Comparison of ENCODE assay signal across 11 cellular contexts in genomic region chr1:93584238-93585003, GRCh38.
A peak's percentile ranks its signal among the peaks of the same experiment; 100 is the strongest.
DNase-seq lines count a peak whose midpoint lies in the region; ATAC-seq and TF ChIP-seq lines count a peak whose summit lies in the region.
"Had no signal": no experiment of that assay in that cellular context is flagged by ENCODE, and none has a peak within 500 bp of the region (broad histone marks: within the 10 kb centered on the region; RNA-seq: fewer than 3 reads in every experiment).

No MANE protein-coding gene starts in this region.

- peak overlapping the region; percentile 98 for H3K27ac ChIP-seq in C4-2B
- H3K27ac ChIP-seq in rectal smooth muscle tissue (ENCODE audit: low read depth, low read length), result peak overlapping the region; percentile 50

- POLR2A ChIA-PET in MCF 10A (lab: Yijun Ruan, JAX), result interaction anchor here (0.7 to 3.3 kb wide), 17 partner anchors 10 to 259 kb away, joined by 3 to 20 read pairs (median 5); no protein-coding TSS in a partner anchor
- POLR2A ChIA-PET in activated CD4-positive, alpha-beta T cell treated with anti-CD3 and anti-CD28 coated beads, Interleukin-2, amount 10 ng/mL, durations not matched to agents 7 days and 5 days (lab: Charles Lee), result no interaction called here

- DNase-seq in MCF 10A (ENCODE audit: unreplicated experiment), result no peak
- peak; percentile 48 for DNase-seq in islet precursor cell
- no peak for DNase-seq in activated CD4-positive, alpha-beta T cell treated with anti-CD3 and anti-CD28 coated beads, Interleukin-2, amount 10 ng/mL, durations not matched to agents 7 days and 5 days
- no peak for DNase-seq in DMS53 (lab: John Stamatoyannopoulos, UW)
- DNase-seq: activated CD8-positive, alpha-beta T cell treated with anti-CD3 and anti-CD28 coated beads, Interleukin-2, amount 10 ng/mL, durations not matched to agents 7 days and 5 days; AML-193; foreskin melanocyte had no signal

- no TSS peak for BruUV-seq in MCF 10A (replicated peaks; lab: Mats Ljungman, UMichigan)

- no peak overlapping the region for H3K9ac ChIP-seq in rectal smooth muscle tissue (ENCODE audit: low read length)

- intact Hi-C loops in MCF 10A (cut with micrococcal nuclease), result no loop called here

- H3K4me1 ChIP-seq in rectal smooth muscle tissue (ENCODE audit: control insufficient read depth, insufficient read depth, low read length), result peaks cover 7% of the 10 kb centered on the region

- TF ChIP-seq CTCF in C4-2B (conservative IDR thresholded peaks at IDR 0.05) (no peak), MCF 10A (IDR thresholded peaks at IDR 0.05; ENCODE audit: unreplicated experiment) (no peak)

- H3K36me3 Mint-ChIP-seq in MCF 10A (ENCODE audit: insufficient read depth, unreplicated experiment), result peaks cover 84% of the 10 kb centered on the region
- H3K36me3 Mint-ChIP-seq in activated CD4-positive, alpha-beta T cell treated with anti-CD3 and anti-CD28 coated beads, Interleukin-2, amount 10 ng/mL, durations not matched to agents 7 days and 5 days (ENCODE audit: low read depth), result no peaks in the 10 kb centered on the region

- CTCF ChIA-PET in MCF 10A (lab: Yijun Ruan, JAX), result interaction anchor here (0.8 to 1.0 kb wide), 2 partner anchors 8 to 137 kb away, joined by 3 to 4 read pairs; no protein-coding TSS in a partner anchor
- CTCF ChIA-PET in activated CD4-positive, alpha-beta T cell treated with anti-CD3 and anti-CD28 coated beads, Interleukin-2, amount 10 ng/mL, durations not matched to agents 7 days and 5 days (lab: Charles Lee), result no interaction called here

- ATAC-seq in GM18870 (IDR thresholded peaks at IDR 0.05; ENCODE audit: unreplicated experiment) (no peak), HG03442 (IDR thresholded peaks at IDR 0.05; ENCODE audit: unreplicated experiment) (no peak)
- ATAC-seq: activated CD8-positive, alpha-beta T cell treated with anti-CD3 and anti-CD28 coated beads, Interleukin-2, amount 10 ng/mL, durations not matched to agents 7 days and 5 days had no signal

- H3K9me3 Mint-ChIP-seq in MCF 10A (ENCODE audit: unreplicated experiment), result no peaks in the 10 kb centered on the region
- no peaks in the 10 kb centered on the region for H3K9me3 Mint-ChIP-seq in activated CD4-positive, alpha-beta T cell treated with anti-CD3 and anti-CD28 coated beads, Interleukin-2, amount 10 ng/mL, durations not matched to agents 7 days and 5 days

- peak overlapping the region; percentile 61 for H3K4me3 ChIP-seq in rectal smooth muscle tissue (ENCODE audit: low read length)

- peak overlapping the region; percentile 73 for H3K4me3 Mint-ChIP-seq in MCF 10A (ENCODE audit: unreplicated experiment)
- H3K4me3 Mint-ChIP-seq in activated CD4-positive, alpha-beta T cell treated with anti-CD3 and anti-CD28 coated beads, Interleukin-2, amount 10 ng/mL, durations not matched to agents 7 days and 5 days, result no peak overlapping the region
- H3K4me3 Mint-ChIP-seq: activated CD8-positive, alpha-beta T cell treated with anti-CD3 and anti-CD28 coated beads, Interleukin-2, amount 10 ng/mL, durations not matched to agents 7 days and 5 days had no signal

- H3K27ac Mint-ChIP-seq in MCF 10A (ENCODE audit: low read depth, unreplicated experiment), result peak overlapping the region; percentile 95
- no peak overlapping the region for H3K27ac Mint-ChIP-seq in activated CD4-positive, alpha-beta T cell treated with anti-CD3 and anti-CD28 coated beads, Interleukin-2, amount 10 ng/mL, durations not matched to agents 7 days and 5 days
- H3K27ac Mint-ChIP-seq: activated CD8-positive, alpha-beta T cell treated with anti-CD3 and anti-CD28 coated beads, Interleukin-2, amount 10 ng/mL, durations not matched to agents 7 days and 5 days had no signal

- H3K36me3 ChIP-seq in rectal smooth muscle tissue (ENCODE audit: control insufficient read depth, insufficient read depth, low read length), result peaks cover 10% of the 10 kb centered on the region

- H3K4me1 Mint-ChIP-seq in MCF 10A (ENCODE audit: insufficient read depth, unreplicated experiment), result peaks cover 34% of the 10 kb centered on the region
- H3K4me1 Mint-ChIP-seq in activated CD4-positive, alpha-beta T cell treated with anti-CD3 and anti-CD28 coated beads, Interleukin-2, amount 10 ng/mL, durations not matched to agents 7 days and 5 days, result peaks cover 7% of the 10 kb centered on the region

- no peaks in the 10 kb centered on the region for H3K27me3 Mint-ChIP-seq in MCF 10A (ENCODE audit: insufficient read depth, unreplicated experiment)
- no peaks in the 10 kb centered on the region for H3K27me3 Mint-ChIP-seq in activated CD4-positive, alpha-beta T cell treated with anti-CD3 and anti-CD28 coated beads, Interleukin-2, amount 10 ng/mL, durations not matched to agents 7 days and 5 days

- no peaks in the 10 kb centered on the region for H3K27me3 ChIP-seq in rectal smooth muscle tissue (ENCODE audit: control insufficient read depth, insufficient read depth, low read length)
